In genomic region chr3:35639251-35640185, GRCh38 we compare ENCODE assay signal across 9 cellular contexts. TPM values are rescaled to one million over a fixed set of nuclear protein-coding genes. Genes with fewer than 3 reads are reported as not detected.
DNase-seq lines count a peak whose midpoint lies in the region; ATAC-seq and TF ChIP-seq lines count a peak whose summit lies in the region.
"Had no signal": no experiment of that assay in that cellular context is flagged by ENCODE, and none has a peak within 500 bp of the region (broad histone marks: within the 10 kb centered on the region; RNA-seq: fewer than 3 reads in every experiment).

Gene ARPP21, plus strand, starts transcription at chr3:35639525. Its CDS starts 42,227 bp downstream, at chr3:35681752.

- H3K4me2 ChIP-seq in Karpas-422 (ENCODE audit: low read depth, low read length, poor library complexity, severe bottlenecking) = no peak within 1 kb of the TSS

- H3K9me2 ChIP-seq in Karpas-422 (replicated peaks; ENCODE audit: insufficient read depth, low read length) = no peaks in the 10 kb centered on the region

- H2AFZ ChIP-seq in Karpas-422 (ENCODE audit: low read length) = no peak within 1 kb of the TSS

- H3K79me2 ChIP-seq in Karpas-422 (ENCODE audit: low read length) = no peaks in the 10 kb centered on the region

- DNase-seq in AG08396 (ENCODE audit: low spot score) (peak; percentile 13), Peyer's patch (peak in 1 of 3 donors; percentile 48), erythroblast (lab: John Stamatoyannopoulos, UW) (peak; percentile 34 to 37), NCI-H187 treated with DMSO at 0.1 percent for 48 hours (lab: John Stamatoyannopoulos, UW) (no peak), Karpas-422 (no peak)

- H3K9ac ChIP-seq in Karpas-422 (ENCODE audit: low read length) = no peak within 1 kb of the TSS

- H3K4me3 ChIP-seq in Peyer's patch (peak within 1 kb of the TSS in 3 of 4 donors; percentile 7 to 29 (median 28)), mononuclear cell (ENCODE audit: low read length) (peak within 1 kb of the TSS; percentile 16), Karpas-422 (ENCODE audit: low read length) (no peak within 1 kb of the TSS)

- no peak for TF ChIP-seq POLR2A in Peyer's patch (IDR thresholded peaks at IDR 0.05)
- no peak for TF ChIP-seq POLR2A in erythroblast (IDR thresholded peaks at IDR 0.05; ENCODE audit: low read length)

- H3K27ac ChIP-seq in Peyer's patch (no peak within 1 kb of the TSS), Karpas-422 (ENCODE audit: low read length) (no peak within 1 kb of the TSS)
- H3K27ac ChIP-seq: epithelial cell of prostate had no signal

- no peaks in the 10 kb centered on the region for H4K20me1 ChIP-seq in Karpas-422 (ENCODE audit: insufficient read depth, low read depth, low read length)

- TF ChIP-seq CTCF in Peyer's patch (IDR thresholded peaks at IDR 0.05) = no peak

- peaks cover 0 to 12% (median 0%) of the 10 kb centered on the region in 4 donors for H3K4me1 ChIP-seq in Peyer's patch
- no peaks in the 10 kb centered on the region for H3K4me1 ChIP-seq in mononuclear cell (ENCODE audit: insufficient read depth, low read length)
- peaks cover 8% of the 10 kb centered on the region for H3K4me1 ChIP-seq in Karpas-422 (ENCODE audit: low read length)

- peaks cover 0 to 7% of the 10 kb centered on the region in 2 donors for H3K27me3 ChIP-seq in Peyer's patch
- peaks cover 37% of the 10 kb centered on the region for H3K27me3 ChIP-seq in mononuclear cell (ENCODE audit: insufficient read depth, low read length)
- no peaks in the 10 kb centered on the region for H3K27me3 ChIP-seq in Karpas-422 (ENCODE audit: low read length)

- ATAC-seq in GM18502 (IDR thresholded peaks at IDR 0.05; ENCODE audit: poor library complexity, unreplicated experiment) (peak; percentile 48), HG02763 (IDR thresholded peaks at IDR 0.05; ENCODE audit: unreplicated experiment) (no peak)

- H3K9me3 ChIP-seq in Peyer's patch = no peaks in the 10 kb centered on the region
- no peaks in the 10 kb centered on the region for H3K9me3 ChIP-seq in mononuclear cell (ENCODE audit: low read depth, low read length)
- H3K9me3 ChIP-seq in Karpas-422 (ENCODE audit: low read length) = no peaks in the 10 kb centered on the region

- H3K36me3 ChIP-seq in Peyer's patch = no peaks in the 10 kb centered on the region
- H3K36me3 ChIP-seq in Karpas-422 (ENCODE audit: insufficient read depth, low read length) = no peaks in the 10 kb centered on the region

RNA-seq across cellular contexts. Expression of gene ARPP21, which starts in this region (rescaled TPM):
- total RNA-seq in Peyer's patch (under 1 TPM in 1 of 4 donors, not detected in 3; 0.27 TPM), mononuclear cell (not detected)
- total RNA-seq in Karpas-422 (2014; rRNA removed; shearing (Covaris generic); ENCODE audit: low replicate concordance) = not detected in 2 replicates

Comparison
In these comparisons a context has a peak if more than half of its experiments do, and no peak if none do; other contexts are left out.
1. DNase-seq: peak in AG08396 (single experiment) and erythroblast (2 of 2); none in NCI-H187 treated with DMSO at 0.1 percent for 48 hours (single experiment) and Karpas-422 (single experiment).